31 cellular contexts compared by ENCODE assay signal in the genomic region with DNA sequence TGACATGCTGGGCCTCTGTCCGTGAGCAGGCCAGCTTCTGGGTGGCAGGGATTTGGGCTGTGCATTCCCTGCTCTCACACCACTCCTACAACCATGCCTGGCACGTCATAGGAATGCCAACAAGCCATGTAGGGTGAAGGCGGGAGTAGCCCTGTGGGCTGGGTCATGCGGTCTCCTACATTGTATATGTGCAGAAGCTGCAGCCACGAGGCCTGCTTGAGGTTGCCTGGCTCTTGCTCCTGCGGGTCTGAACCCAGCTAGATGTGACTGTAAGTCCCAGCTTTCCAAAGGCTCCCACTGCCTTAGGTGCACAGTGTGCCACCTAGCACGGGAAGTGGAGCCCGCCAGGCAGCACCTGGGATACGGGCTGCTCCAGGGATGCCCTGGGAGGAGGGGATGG. TPM values are rescaled to one million over a fixed set of nuclear protein-coding genes. Genes with fewer than 3 reads are reported as not detected.
A peak's percentile ranks its signal among the peaks of the same experiment; 100 is the strongest.
DNase-seq lines count a peak whose midpoint lies in the region; ATAC-seq and TF ChIP-seq lines count a peak whose summit lies in the region.
"Had no signal": no experiment of that assay in that cellular context is flagged by ENCODE, and none has a peak within 500 bp of the region (broad histone marks: within the 10 kb centered on the region; RNA-seq: fewer than 3 reads in every experiment).

No MANE protein-coding gene starts in this region.

- H4K91ac ChIP-seq in mesenchymal stem cell (ENCODE audit: low read length) = peak overlapping the region; percentile 2

- H3K4me3 Mint-ChIP-seq in activated T-cell treated with anti-CD3 and anti-CD28 coated beads, Interleukin-2, amount 50 U/mL, for 72 hours = no peak overlapping the region
- H3K4me3 Mint-ChIP-seq: activated B cell treated with CpG ODN at 0.5 μM for 24 hours; activated CD4-positive, alpha-beta memory T cell treated with anti-CD3 and anti-CD28 coated beads, Interleukin-2, amount 10 ng/mL, durations not matched to agents 7 days and 5 days; T-cell had no signal

- no peak overlapping the region for H3K4me2 ChIP-seq in Loucy (ENCODE audit: low read depth, low read length, poor library complexity, severe bottlenecking)
- no peak overlapping the region for H3K4me2 ChIP-seq in mesenchymal stem cell (ENCODE audit: low read length, poor library complexity, severe bottlenecking)

- no peak for DNase-seq in left ventricle myocardium superior
- no peak for DNase-seq in right atrium auricular region (ENCODE audit: low spot score)
- no peak for DNase-seq in mesenchymal stem cell
- peak; percentile 49 to 70 for DNase-seq in suprapubic skin (ENCODE audit: low spot score in 2 of 2)
- DNase-seq in activated T-cell treated with anti-CD3 and anti-CD28 coated beads, Interleukin-2, amount 50 U/mL, for 72 hours = no peak
- no peak for DNase-seq in breast epithelium (ENCODE audit: low spot score in 2 of 2)
- DNase-seq: activated CD4-positive, alpha-beta memory T cell treated with anti-CD3 and anti-CD28 coated beads, Interleukin-2, amount 10 ng/mL, durations not matched to agents 7 days and 5 days; activated T-cell treated with anti-CD3 and anti-CD28 coated beads for 4 hours; adrenal gland; DMS79 treated with DMSO at 0.1 percent for 48 hours; esophagus squamous epithelium; foreskin keratinocyte; GF-D8; islet precursor cell; midbrain; naive thymus-derived CD4-positive, alpha-beta T cell; NCI-H446 treated with DMSO at 0.1 percent for 48 hours; NCI-H82; occipital lobe; psoas muscle; stimulated activated naive CD4-positive, alpha-beta T cell; T-cell had no signal

- H3K27ac ChIP-seq in right atrium auricular region (no peak overlapping the region), mesenchymal stem cell (ENCODE audit: low read length, poor library complexity, severe bottlenecking) (no peak overlapping the region), suprapubic skin (no peak overlapping the region), breast epithelium (no peak overlapping the region)
- H3K27ac ChIP-seq: adrenal gland, body of pancreas, esophagus squamous epithelium, foreskin keratinocyte, psoas muscle, SJSA1 had no signal

- H2BK5ac ChIP-seq in mesenchymal stem cell (ENCODE audit: low read depth, low read length, poor library complexity, severe bottlenecking) = no peak overlapping the region

- WGBS in mesenchymal stem cell = 96% methylated on average over 9 of the region's 9 CpGs
- 76% methylated on average over 9 of the region's 9 CpGs for WGBS in suprapubic skin

- H3K36me3 Mint-ChIP-seq in activated T-cell treated with anti-CD3 and anti-CD28 coated beads, Interleukin-2, amount 50 U/mL, for 72 hours (ENCODE audit: insufficient read depth in 2 of 2) = no peaks in the 10 kb centered on the region
- H3K36me3 Mint-ChIP-seq: CD14-positive monocyte; naive thymus-derived CD4-positive, alpha-beta T cell; T-cell had no signal

- peak overlapping the region; percentile 24 for H4K8ac ChIP-seq in mesenchymal stem cell (ENCODE audit: low read length)

- H3K4me1 Mint-ChIP-seq in activated T-cell treated with anti-CD3 and anti-CD28 coated beads, Interleukin-2, amount 50 U/mL, for 72 hours (ENCODE audit: low read depth) = peaks cover 26% of the 10 kb centered on the region

- no peak for TF ChIP-seq EP300 in suprapubic skin (IDR thresholded peaks at IDR 0.05)

- intact Hi-C loops in left ventricle myocardium superior (cut with micrococcal nuclease) = no loop called here
- intact Hi-C loops in breast epithelium (cut with DNase I; ENCODE audit: low total_unique reads) = no loop called here

- H3K14ac ChIP-seq in mesenchymal stem cell (ENCODE audit: low read length in 2 of 2) = no peak overlapping the region

- peaks cover 4% of the 10 kb centered on the region; the same call in 1 of the 2 replicates for H3F3A ChIP-seq in Loucy (ENCODE audit: low read depth)

- H3K9ac ChIP-seq in Loucy (ENCODE audit: low read depth, low read length, poor library complexity, severe bottlenecking) (peak overlapping the region; percentile 41), mesenchymal stem cell (ENCODE audit: low read length) (no peak overlapping the region)

- no peak overlapping the region for H3K4me3 ChIP-seq in right atrium auricular region
- no peak overlapping the region for H3K4me3 ChIP-seq in Loucy (ENCODE audit: low read length, poor library complexity, severe bottlenecking)
- no peak overlapping the region for H3K4me3 ChIP-seq in mesenchymal stem cell (ENCODE audit: insufficient read depth in 1 of 2, low read depth in 1 of 2, low read length in 2 of 2)
- H3K4me3 ChIP-seq in suprapubic skin = no peak overlapping the region
- no peak overlapping the region for H3K4me3 ChIP-seq in breast epithelium
- H3K4me3 ChIP-seq: adrenal gland, body of pancreas, esophagus squamous epithelium, psoas muscle, SJSA1 had no signal

- peak overlapping the region in 1 of 2 experiments; percentile 21 for H3K4ac ChIP-seq in mesenchymal stem cell (ENCODE audit: low read depth in 1 of 2, low read length in 2 of 2)

- no peaks in the 10 kb centered on the region for H3K9me3 ChIP-seq in right atrium auricular region
- H3K9me3 ChIP-seq in Loucy (ENCODE audit: insufficient read depth, low read depth, low read length) = no peaks in the 10 kb centered on the region
- no peaks in the 10 kb centered on the region for H3K9me3 ChIP-seq in mesenchymal stem cell (ENCODE audit: control insufficient read depth, low read length)
- H3K9me3 ChIP-seq in suprapubic skin = no peaks in the 10 kb centered on the region
- H3K9me3 ChIP-seq in breast epithelium = no peaks in the 10 kb centered on the region
- H3K9me3 ChIP-seq: adrenal gland, body of pancreas, esophagus squamous epithelium, psoas muscle, SJSA1 had no signal

- H3K79me1 ChIP-seq in mesenchymal stem cell (replicated peaks; ENCODE audit: low read length, poor library complexity, severe bottlenecking) = peaks cover 5% of the 10 kb centered on the region

- H3K23ac ChIP-seq in mesenchymal stem cell (ENCODE audit: low read length in 2 of 2) = no peak overlapping the region

- H3K36me3 ChIP-seq in right atrium auricular region (no peaks in the 10 kb centered on the region), Loucy (ENCODE audit: insufficient read depth, low read length) (no peaks in the 10 kb centered on the region), mesenchymal stem cell (ENCODE audit: control insufficient read depth in 1 of 2, insufficient read depth in 2 of 2, low read depth in 1 of 2, low read length in 2 of 2) (peaks cover 6 to 11% of the 10 kb centered on the region in 2 experiments), suprapubic skin (no peaks in the 10 kb centered on the region), breast epithelium (no peaks in the 10 kb centered on the region)
- H3K36me3 ChIP-seq: adrenal gland, esophagus squamous epithelium had no signal

- H3K27me3 ChIP-seq in right atrium auricular region = no peaks in the 10 kb centered on the region
- no peaks in the 10 kb centered on the region for H3K27me3 ChIP-seq in Loucy (ENCODE audit: insufficient read depth, low read length, poor library complexity, severe bottlenecking)
- no peaks in the 10 kb centered on the region for H3K27me3 ChIP-seq in mesenchymal stem cell (ENCODE audit: control insufficient read depth in 1 of 2, insufficient read depth in 1 of 2, low read length in 2 of 2)
- no peaks in the 10 kb centered on the region for H3K27me3 ChIP-seq in suprapubic skin
- H3K27me3 ChIP-seq in breast epithelium = no peaks in the 10 kb centered on the region
- H3K27me3 ChIP-seq: adrenal gland, body of pancreas, esophagus squamous epithelium, foreskin keratinocyte, SJSA1 had no signal

- TF ChIP-seq CTCF in right atrium auricular region (IDR thresholded peaks at IDR 0.05) (no peak), Loucy (conservative IDR thresholded peaks at IDR 0.05; ENCODE audit: low read length) (no peak), suprapubic skin (IDR thresholded peaks at IDR 0.05) (no peak), breast epithelium (IDR thresholded peaks at IDR 0.05) (no peak)

- H2AK5ac ChIP-seq in mesenchymal stem cell (ENCODE audit: low read length, severe bottlenecking) = no peak overlapping the region

- no peak overlapping the region for H2BK120ac ChIP-seq in mesenchymal stem cell (ENCODE audit: low read depth, low read length)

- H3K4me1 ChIP-seq in right atrium auricular region = peaks cover 0 to 32% of the 10 kb centered on the region in 2 donors
- H3K4me1 ChIP-seq in Loucy (ENCODE audit: insufficient read depth, low read length, poor library complexity, severe bottlenecking) = peaks cover 52% of the 10 kb centered on the region
- peaks cover 19% of the 10 kb centered on the region for H3K4me1 ChIP-seq in mesenchymal stem cell (ENCODE audit: control insufficient read depth, insufficient read depth, low read depth, low read length)
- peaks cover 7% of the 10 kb centered on the region for H3K4me1 ChIP-seq in suprapubic skin
- peaks cover 0 to 3% of the 10 kb centered on the region in 2 donors for H3K4me1 ChIP-seq in breast epithelium
- H3K4me1 ChIP-seq: foreskin keratinocyte, psoas muscle had no signal

- H3K18ac ChIP-seq in mesenchymal stem cell (ENCODE audit: low read depth in 1 of 2, low read length in 2 of 2) = no peak overlapping the region

- H3K9me2 ChIP-seq in Loucy (replicated peaks; ENCODE audit: low read depth, low read length) = no peaks in the 10 kb centered on the region

- no peak for TF ChIP-seq POLR2A in suprapubic skin (IDR thresholded peaks at IDR 0.05)
- TF ChIP-seq POLR2A in breast epithelium (IDR thresholded peaks at IDR 0.05) = no peak

- ATAC-seq in left ventricle myocardium superior (peak; percentile 17), GM19455 (IDR thresholded peaks at IDR 0.05; ENCODE audit: unreplicated experiment) (no peak)
- ATAC-seq in activated T-cell treated with anti-CD3 and anti-CD28 coated beads, Interleukin-2, amount 50 U/mL, for 72 hours (replicated peaks in 1 of 2) = no peak
- ATAC-seq: body of pancreas; foreskin keratinocyte; HCT116; naive thymus-derived CD4-positive, alpha-beta T cell; psoas muscle; T-cell had no signal

- no peaks in the 10 kb centered on the region for H3K9me3 Mint-ChIP-seq in activated T-cell treated with anti-CD3 and anti-CD28 coated beads, Interleukin-2, amount 50 U/mL, for 72 hours
- H3K9me3 Mint-ChIP-seq: activated B cell treated with CpG ODN at 0.5 μM for 24 hours; activated CD4-positive, alpha-beta memory T cell treated with anti-CD3 and anti-CD28 coated beads, Interleukin-2, amount 10 ng/mL, durations not matched to agents 7 days and 5 days; T-cell had no signal

- no peaks in the 10 kb centered on the region for H3K79me2 ChIP-seq in Loucy (ENCODE audit: insufficient read depth, low read length)

- H2BK15ac ChIP-seq in mesenchymal stem cell (ENCODE audit: low read depth, poor library complexity, severe bottlenecking) = no peak overlapping the region

- peak overlapping the region in 1 of 2 experiments; percentile 72 for H2BK12ac ChIP-seq in mesenchymal stem cell (ENCODE audit: low read length in 2 of 2)

- no peak overlapping the region for H2AFZ ChIP-seq in Loucy (ENCODE audit: low read length)
- H2AFZ ChIP-seq in mesenchymal stem cell (ENCODE audit: low read depth, low read length) = no peak overlapping the region

- H3K27ac Mint-ChIP-seq in activated T-cell treated with anti-CD3 and anti-CD28 coated beads, Interleukin-2, amount 50 U/mL, for 72 hours = no peak overlapping the region
- H3K27ac Mint-ChIP-seq: activated CD4-positive, alpha-beta memory T cell treated with anti-CD3 and anti-CD28 coated beads, Interleukin-2, amount 10 ng/mL, durations not matched to agents 7 days and 5 days; T-cell had no signal

- no peaks in the 10 kb centered on the region for H3K27me3 Mint-ChIP-seq in activated T-cell treated with anti-CD3 and anti-CD28 coated beads, Interleukin-2, amount 50 U/mL, for 72 hours (ENCODE audit: low read depth)
- H3K27me3 Mint-ChIP-seq: activated B cell treated with CpG ODN at 0.5 μM for 24 hours, T-cell had no signal

- H4K20me1 ChIP-seq in Loucy (ENCODE audit: insufficient read depth, low read length, poor library complexity, severe bottlenecking) = no peaks in the 10 kb centered on the region

RNA-seq across cellular contexts. Expression of a gene that starts 14.6 kb away (rescaled TPM):
- total RNA-seq in left ventricle myocardium superior (not detected), right atrium auricular region (under 1 TPM in 1 of 2 donors, not detected in 1; 0.12 TPM), suprapubic skin (10 to 100 TPM in 3 of 4 donors, 1 to 10 TPM in 1; 9.9 to 25.6 (median 15.8) TPM), breast epithelium (10 to 100 TPM in 2 of 3 donors, 1 to 10 TPM in 1; 2.8 to 22.0 (median 18.7) TPM)
- polyA plus RNA-seq in mesenchymal stem cell (2013, experiment 1 of 2) = 2.5 TPM
- 4.8 TPM for polyA plus RNA-seq in mesenchymal stem cell (2013, experiment 2 of 2)
- under 1 TPM; 0.42 to 0.67 TPM for total RNA-seq in activated T-cell treated with anti-CD3 and anti-CD28 coated beads, Interleukin-2, amount 50 U/mL, for 72 hours
- total RNA-seq: activated CD4-positive, alpha-beta memory T cell treated with anti-CD3 and anti-CD28 coated beads, Interleukin-2, amount 10 ng/mL, durations not matched to agents 7 days and 5 days; cerebellum; occipital lobe; urinary bladder had no signal
- polyA plus RNA-seq: CD14-positive monocyte; naive thymus-derived CD4-positive, alpha-beta T cell had no signal

Comparison
In these comparisons a context has a peak if more than half of its experiments do, and no peak if none do; other contexts are left out.
1. DNase-seq: peak in suprapubic skin (2 of 2); none in left ventricle myocardium superior (single experiment), right atrium auricular region (single experiment), mesenchymal stem cell (single experiment), activated T-cell treated with anti-CD3 and anti-CD28 coated beads, Interleukin-2, amount 50 U/mL, for 72 hours (0 of 2) and breast epithelium (0 of 2).